Comparison of ENCODE assay signal across 27 cellular contexts in genomic region chr10:52688906-52689305, GRCh38.
"Had no signal": no experiment of that assay in that cellular context is flagged by ENCODE, and none has a peak within 500 bp of the region (broad histone marks: within the 10 kb centered on the region; RNA-seq: fewer than 3 reads in every experiment).

No MANE protein-coding gene starts in this region.

- H3K4me3 ChIP-seq: cardiac muscle cell, left ventricle myocardium inferior, spleen, testis had no signal

- DNase-seq: activated B cell treated with CpG ODN at 0.5 μM for 24 hours; activated CD4-positive, alpha-beta memory T cell treated with anti-CD3 and anti-CD28 coated beads for 36 hours; activated CD4-positive, alpha-beta T cell treated with anti-CD3 and anti-CD28 coated beads for 36 hours; activated effector memory CD4-positive, alpha-beta T cell treated with Interleukin-2 at 50 U/mL for 16 hours; activated naive CD4-positive, alpha-beta T cell treated with anti-CD3 and anti-CD28 coated beads for 36 hours; activated naive CD8-positive, alpha-beta T cell treated with anti-CD3 and anti-CD28 coated beads, Interleukin-2, amount 10 ng/mL, durations not matched to agents 7 days and 5 days; activated T-cell treated with anti-CD3 and anti-CD28 coated beads, Interleukin-2, amount 50 U/mL, for 72 hours; amniotic stem cell; effector CD4-positive, alpha-beta T cell; foreskin melanocyte; hippocampal formation; kidney glomerular epithelial cell; left ventricle myocardium inferior; retina; spleen; stimulated activated CD4-positive, alpha-beta T cell treated with anti-CD3 and anti-CD28 coated beads, Interleukin-4, amount 100 ng/mL, for 1 hour; stimulated activated naive CD4-positive, alpha-beta T cell; T-cell; testis had no signal

- H3K4me3 Mint-ChIP-seq: activated B cell treated with CpG ODN at 0.5 μM for 24 hours; activated CD4-positive, alpha-beta memory T cell treated with anti-CD3 and anti-CD28 coated beads for 36 hours; activated CD4-positive, alpha-beta T cell treated with anti-CD3 and anti-CD28 coated beads for 36 hours; activated naive CD4-positive, alpha-beta T cell treated with anti-CD3 and anti-CD28 coated beads for 36 hours; activated naive CD8-positive, alpha-beta T cell treated with anti-CD3 and anti-CD28 coated beads, Interleukin-2, amount 10 ng/mL, durations not matched to agents 7 days and 5 days; activated T-cell treated with anti-CD3 and anti-CD28 coated beads, Interleukin-2, amount 50 U/mL, for 72 hours; dendritic cell treated with granulocyte-macrophage colony-stimulating factor and Interleukin-4, amounts not matched to agents 40 ng/mL and 50 ng/mL, for 4 days; mesothelial cell of epicardium; natural killer cell treated with Interleukin-12 subunit alpha and Interleukin-12 subunit beta and Interleukin-15 and Interleukin-18, amount 100 ng/mL, for 72 hours; T-cell; T-helper 2 cell treated with Interferon-gamma antibody and Interleukin-4, amounts not matched to agents 5 μg/mL and 100 μg/mL, for 36 hours; type B pancreatic cell had no signal

- H3K36me3 ChIP-seq: cardiac muscle cell, left ventricle myocardium inferior, spleen had no signal

- H3K4me1 Mint-ChIP-seq: activated B cell treated with CpG ODN at 0.5 μM for 24 hours; activated CD4-positive, alpha-beta T cell treated with anti-CD3 and anti-CD28 coated beads for 36 hours; T-cell had no signal

- H3K27me3 ChIP-seq: spleen, testis had no signal

- H3K9me3 ChIP-seq: testis had no signal

- H3K4me1 ChIP-seq: left ventricle myocardium inferior, spleen, testis had no signal

- FAIRE-seq: endometrium had no signal

- H3K27ac Mint-ChIP-seq: activated B cell treated with CpG ODN at 0.5 μM for 24 hours; activated CD4-positive, alpha-beta memory T cell treated with anti-CD3 and anti-CD28 coated beads for 36 hours; activated CD4-positive, alpha-beta T cell treated with anti-CD3 and anti-CD28 coated beads for 36 hours; activated naive CD4-positive, alpha-beta T cell treated with anti-CD3 and anti-CD28 coated beads for 36 hours; activated naive CD8-positive, alpha-beta T cell treated with anti-CD3 and anti-CD28 coated beads, Interleukin-2, amount 10 ng/mL, durations not matched to agents 7 days and 5 days; activated T-cell treated with anti-CD3 and anti-CD28 coated beads, Interleukin-2, amount 50 U/mL, for 72 hours; dendritic cell treated with granulocyte-macrophage colony-stimulating factor and Interleukin-4, amounts not matched to agents 40 ng/mL and 50 ng/mL, for 4 days; mesothelial cell of epicardium; natural killer cell treated with Interleukin-12 subunit alpha and Interleukin-12 subunit beta and Interleukin-15 and Interleukin-18, amount 100 ng/mL, for 72 hours; progenitor cell of endocrine pancreas; T-cell; T-helper 2 cell treated with Interferon-gamma antibody and Interleukin-4, amounts not matched to agents 5 μg/mL and 100 μg/mL, for 36 hours; type B pancreatic cell had no signal

- H3K27me3 Mint-ChIP-seq: activated B cell treated with CpG ODN at 0.5 μM for 24 hours; activated CD4-positive, alpha-beta memory T cell treated with anti-CD3 and anti-CD28 coated beads for 36 hours; activated CD4-positive, alpha-beta T cell treated with anti-CD3 and anti-CD28 coated beads for 36 hours; activated naive CD8-positive, alpha-beta T cell treated with anti-CD3 and anti-CD28 coated beads, Interleukin-2, amount 10 ng/mL, durations not matched to agents 7 days and 5 days; dendritic cell treated with granulocyte-macrophage colony-stimulating factor and Interleukin-4, amounts not matched to agents 40 ng/mL and 50 ng/mL, for 4 days; natural killer cell treated with Interleukin-12 subunit alpha and Interleukin-12 subunit beta and Interleukin-15 and Interleukin-18, amount 100 ng/mL, for 72 hours; progenitor cell of endocrine pancreas; T-cell; type B pancreatic cell had no signal

- H3K36me3 Mint-ChIP-seq: activated CD4-positive, alpha-beta memory T cell treated with anti-CD3 and anti-CD28 coated beads for 36 hours; activated naive CD8-positive, alpha-beta T cell treated with anti-CD3 and anti-CD28 coated beads, Interleukin-2, amount 10 ng/mL, durations not matched to agents 7 days and 5 days; T-cell; type B pancreatic cell had no signal

- H3K27ac ChIP-seq: cardiac muscle cell, left ventricle myocardium inferior, spleen, testis had no signal

- ATAC-seq: activated CD4-positive, alpha-beta T cell treated with anti-CD3 and anti-CD28 coated beads for 36 hours; activated T-cell treated with anti-CD3 and anti-CD28 coated beads, Interleukin-2, amount 50 U/mL, for 72 hours; natural killer cell treated with Interleukin-12 subunit alpha and Interleukin-12 subunit beta and Interleukin-15 and Interleukin-18, amount 100 ng/mL, for 72 hours; T-cell had no signal
